9 cellular contexts compared by ENCODE assay signal in the genomic region with DNA sequence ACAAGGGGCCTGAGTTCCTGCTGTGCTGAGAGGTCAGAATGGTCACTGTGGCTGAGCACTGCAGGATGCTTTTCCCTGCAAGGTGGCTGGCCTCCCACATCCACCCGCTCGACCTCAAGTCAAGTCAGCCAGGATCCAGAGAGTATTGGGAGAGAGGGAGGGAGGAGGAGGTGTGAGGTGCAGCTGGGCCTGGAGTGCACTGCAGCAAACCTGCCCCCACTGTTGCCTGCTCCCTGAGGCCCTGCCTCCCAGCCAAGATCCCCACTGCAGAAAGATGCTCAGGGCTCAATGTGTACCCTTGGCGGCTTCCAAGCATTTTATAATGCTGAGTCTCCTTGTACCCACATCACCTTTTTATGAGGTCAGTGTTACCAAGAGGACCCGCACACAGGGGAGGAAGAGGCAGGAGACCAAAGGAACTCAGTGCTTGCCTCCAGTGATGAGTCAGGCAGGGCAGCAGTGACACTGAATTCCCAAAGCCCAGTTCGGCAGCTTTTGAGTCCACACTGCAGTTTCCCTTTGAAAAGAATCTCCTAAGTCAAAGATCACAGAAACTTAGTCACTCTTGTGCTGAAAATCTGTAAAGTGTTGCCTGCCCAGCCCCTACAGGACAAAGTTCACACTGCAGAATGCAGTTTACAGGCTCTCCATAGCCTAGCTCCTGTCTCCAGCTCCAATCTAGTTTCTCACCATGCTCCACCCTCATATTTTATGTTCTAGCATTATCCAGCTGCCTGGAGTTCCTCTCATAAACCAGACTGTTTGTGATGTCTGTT. TPM values are rescaled to one million over a fixed set of nuclear protein-coding genes. Genes with fewer than 3 reads are reported as not detected.
A peak's percentile ranks its signal among the peaks of the same experiment; 100 is the strongest.
DNase-seq lines count a peak whose midpoint lies in the region; ATAC-seq and TF ChIP-seq lines count a peak whose summit lies in the region.
"Had no signal": no experiment of that assay in that cellular context is flagged by ENCODE, and none has a peak within 500 bp of the region (broad histone marks: within the 10 kb centered on the region; RNA-seq: fewer than 3 reads in every experiment).

No MANE protein-coding gene starts in this region.

- H3K36me3 ChIP-seq in CD4-positive, CD25-positive, alpha-beta regulatory T cell (ENCODE audit: control insufficient read depth, insufficient read depth, low read length) = no peaks in the 10 kb centered on the region
- H3K36me3 ChIP-seq in SJCRH30 = no peaks in the 10 kb centered on the region

- H3K36me3 Mint-ChIP-seq in CD4-positive, CD25-positive, alpha-beta regulatory T cell = peaks cover 10% of the 10 kb centered on the region
- peaks cover 21% of the 10 kb centered on the region for H3K36me3 Mint-ChIP-seq in activated CD4-positive, alpha-beta T cell treated with anti-CD3 and anti-CD28 coated beads, Interleukin-2, amount 10 ng/mL, durations not matched to agents 24 days and 14 days (ENCODE audit: low read depth)

- H3K4me1 Mint-ChIP-seq in CD4-positive, CD25-positive, alpha-beta regulatory T cell = peaks cover 25 to 79% (median 53%) of the 10 kb centered on the region in 4 donors
- peaks cover 72% of the 10 kb centered on the region for H3K4me1 Mint-ChIP-seq in activated CD4-positive, alpha-beta T cell treated with anti-CD3 and anti-CD28 coated beads, Interleukin-2, amount 10 ng/mL, durations not matched to agents 24 days and 14 days

- peak; percentile 64 for TF ChIP-seq CTCF in fibroblast of the aortic adventitia (IDR thresholded peaks at IDR 0.05; ENCODE audit: insufficient read depth, low read length)

- no peaks in the 10 kb centered on the region for H3K9me3 ChIP-seq in CD4-positive, CD25-positive, alpha-beta regulatory T cell (ENCODE audit: control insufficient read depth in 2 of 2, low read length in 2 of 2)
- no peaks in the 10 kb centered on the region for H3K9me3 ChIP-seq in SJCRH30 (replicated peaks)

- peak overlapping the region in 1 of 3 donors; percentile 33 for H3K27ac Mint-ChIP-seq in CD4-positive, CD25-positive, alpha-beta regulatory T cell
- peak overlapping the region; percentile 65 for H3K27ac Mint-ChIP-seq in activated CD4-positive, alpha-beta T cell treated with anti-CD3 and anti-CD28 coated beads, Interleukin-2, amount 10 ng/mL, durations not matched to agents 24 days and 14 days

- no peak overlapping the region for H3K4me3 ChIP-seq in CD4-positive, CD25-positive, alpha-beta regulatory T cell (ENCODE audit: low read depth, low read length)
- H3K4me3 ChIP-seq in fibroblast of the aortic adventitia (ENCODE audit: low read depth, low read length) (no peak overlapping the region), SJCRH30 (no peak overlapping the region)

- intact Hi-C loops in activated CD4-positive, alpha-beta T cell treated with anti-CD3 and anti-CD28 coated beads, Interleukin-2, amount 10 ng/mL, durations not matched to agents 24 days and 14 days (cut with micrococcal nuclease) = loop anchor here (1.0 to 10.0 kb wide), 3 partner anchors 8 to 612 kb away; no protein-coding TSS in a partner anchor

- H3K4me1 ChIP-seq in CD4-positive, CD25-positive, alpha-beta regulatory T cell (ENCODE audit: control insufficient read depth, insufficient read depth, low read length, poor library complexity, severe bottlenecking) = peaks cover 36% of the 10 kb centered on the region
- peaks cover 14% of the 10 kb centered on the region for H3K4me1 ChIP-seq in SJCRH30

- no peak overlapping the region for H3K27ac ChIP-seq in CD4-positive, CD25-positive, alpha-beta regulatory T cell (ENCODE audit: insufficient read depth, low read length, poor library complexity, severe bottlenecking)
- no peak overlapping the region for H3K27ac ChIP-seq in SJCRH30
- H3K27ac ChIP-seq: KMS-11 had no signal

- ATAC-seq in CD4-positive, CD25-positive, alpha-beta regulatory T cell (ENCODE audit: low read depth in 2 of 2) = no peak
- peak; percentile 22 for ATAC-seq in HG03342 (IDR thresholded peaks at IDR 0.05; ENCODE audit: unreplicated experiment)
- no peak for ATAC-seq in GM18861 (IDR thresholded peaks at IDR 0.05; ENCODE audit: unreplicated experiment)

- peak in 2 of 3 donors; percentile 26 to 54 for DNase-seq in CD4-positive, CD25-positive, alpha-beta regulatory T cell
- peak; percentile 80 for DNase-seq in activated CD4-positive, alpha-beta T cell treated with anti-CD3 and anti-CD28 coated beads, Interleukin-2, amount 10 ng/mL, durations not matched to agents 24 days and 14 days
- DNase-seq in fibroblast of the aortic adventitia (ENCODE audit: low read depth) = peak; percentile 53
- peak; percentile 54 for DNase-seq in stimulated activated CD4-positive, alpha-beta T cell treated with anti-CD3 and anti-CD28 coated beads, Interleukin-1b, Interleukin-23, amount 100 ng/mL, for 48 hours
- no peak for DNase-seq in amniotic stem cell (lab: John Stamatoyannopoulos, UW)
- DNase-seq in SJCRH30 = no peak

- peak overlapping the region in 3 of 4 donors; percentile 10 to 92 (median 57) for H3K4me3 Mint-ChIP-seq in CD4-positive, CD25-positive, alpha-beta regulatory T cell
- peak overlapping the region; percentile 89 for H3K4me3 Mint-ChIP-seq in activated CD4-positive, alpha-beta T cell treated with anti-CD3 and anti-CD28 coated beads, Interleukin-2, amount 10 ng/mL, durations not matched to agents 24 days and 14 days

- no peaks in the 10 kb centered on the region for H3K27me3 ChIP-seq in CD4-positive, CD25-positive, alpha-beta regulatory T cell (ENCODE audit: control insufficient read depth, insufficient read depth, low read length)
- no peaks in the 10 kb centered on the region for H3K27me3 ChIP-seq in SJCRH30

- H3K9me3 Mint-ChIP-seq in CD4-positive, CD25-positive, alpha-beta regulatory T cell = peaks cover 0 to 2% (median 0%) of the 10 kb centered on the region in 7 donors
- no peaks in the 10 kb centered on the region for H3K9me3 Mint-ChIP-seq in activated CD4-positive, alpha-beta T cell treated with anti-CD3 and anti-CD28 coated beads, Interleukin-2, amount 10 ng/mL, durations not matched to agents 24 days and 14 days

- no peaks in the 10 kb centered on the region for H3K27me3 Mint-ChIP-seq in CD4-positive, CD25-positive, alpha-beta regulatory T cell
- H3K27me3 Mint-ChIP-seq in activated CD4-positive, alpha-beta T cell treated with anti-CD3 and anti-CD28 coated beads, Interleukin-2, amount 10 ng/mL, durations not matched to agents 24 days and 14 days = no peaks in the 10 kb centered on the region

RNA-seq across cellular contexts. Expression of a gene that starts 3.1 kb away (rescaled TPM):
- total RNA-seq in CD4-positive, CD25-positive, alpha-beta regulatory T cell = 11.0 TPM
- polyA plus RNA-seq in CD4-positive, CD25-positive, alpha-beta regulatory T cell = 10 to 100 TPM in 2 of 4 donors, 1 to 10 TPM in 2; 9.1 to 14.6 (median 11.0) TPM
- 34.1 and 34.3 TPM in 2 replicates for total RNA-seq in activated CD4-positive, alpha-beta T cell treated with anti-CD3 and anti-CD28 coated beads, Interleukin-2, amount 10 ng/mL, durations not matched to agents 24 days and 14 days
- 17.6 and 39.8 TPM in 2 replicates for total RNA-seq in fibroblast of the aortic adventitia (ENCODE audit: low replicate concordance)
- 9.3 and 10.3 TPM in 2 replicates for total RNA-seq in SJCRH30 (2014; rRNA removed; shearing (Covaris generic))

RNA-seq across cellular contexts. Expression of a gene that starts 26.0 kb away (rescaled TPM):
- 57.4 TPM for total RNA-seq in CD4-positive, CD25-positive, alpha-beta regulatory T cell
- 100 to 1,000 TPM; 119 to 145 (median 134) TPM for polyA plus RNA-seq in CD4-positive, CD25-positive, alpha-beta regulatory T cell
- 45.9 and 46.0 TPM in 2 replicates for total RNA-seq in activated CD4-positive, alpha-beta T cell treated with anti-CD3 and anti-CD28 coated beads, Interleukin-2, amount 10 ng/mL, durations not matched to agents 24 days and 14 days
- 6.9 and 23.9 TPM in 2 replicates for total RNA-seq in fibroblast of the aortic adventitia (ENCODE audit: low replicate concordance)
- 6.4 and 10.9 TPM in 2 replicates for total RNA-seq in SJCRH30 (2014; rRNA removed; shearing (Covaris generic))

RNA-seq across cellular contexts. Expression of a gene that starts 43.5 kb away (rescaled TPM):
- not detected for total RNA-seq in CD4-positive, CD25-positive, alpha-beta regulatory T cell
- not detected for polyA plus RNA-seq in CD4-positive, CD25-positive, alpha-beta regulatory T cell
- not detected in 2 replicates for total RNA-seq in activated CD4-positive, alpha-beta T cell treated with anti-CD3 and anti-CD28 coated beads, Interleukin-2, amount 10 ng/mL, durations not matched to agents 24 days and 14 days
- total RNA-seq in fibroblast of the aortic adventitia (ENCODE audit: low replicate concordance) = not detected in 2 replicates
- not detected in 2 replicates for total RNA-seq in SJCRH30 (2014; rRNA removed; shearing (Covaris generic))

Comparison
In these comparisons a context has a peak if more than half of its experiments do, and no peak if none do; other contexts are left out.
1. DNase-seq: peak in CD4-positive, CD25-positive, alpha-beta regulatory T cell (2 of 3), activated CD4-positive, alpha-beta T cell treated with anti-CD3 and anti-CD28 coated beads, Interleukin-2, amount 10 ng/mL, durations not matched to agents 24 days and 14 days (single experiment), fibroblast of the aortic adventitia (single experiment) and stimulated activated CD4-positive, alpha-beta T cell treated with anti-CD3 and anti-CD28 coated beads, Interleukin-1b, Interleukin-23, amount 100 ng/mL, for 48 hours (single experiment); none in amniotic stem cell (single experiment) and SJCRH30 (0 of 2).